ENCODE assay signal across 11 cellular contexts in the genomic region with DNA sequence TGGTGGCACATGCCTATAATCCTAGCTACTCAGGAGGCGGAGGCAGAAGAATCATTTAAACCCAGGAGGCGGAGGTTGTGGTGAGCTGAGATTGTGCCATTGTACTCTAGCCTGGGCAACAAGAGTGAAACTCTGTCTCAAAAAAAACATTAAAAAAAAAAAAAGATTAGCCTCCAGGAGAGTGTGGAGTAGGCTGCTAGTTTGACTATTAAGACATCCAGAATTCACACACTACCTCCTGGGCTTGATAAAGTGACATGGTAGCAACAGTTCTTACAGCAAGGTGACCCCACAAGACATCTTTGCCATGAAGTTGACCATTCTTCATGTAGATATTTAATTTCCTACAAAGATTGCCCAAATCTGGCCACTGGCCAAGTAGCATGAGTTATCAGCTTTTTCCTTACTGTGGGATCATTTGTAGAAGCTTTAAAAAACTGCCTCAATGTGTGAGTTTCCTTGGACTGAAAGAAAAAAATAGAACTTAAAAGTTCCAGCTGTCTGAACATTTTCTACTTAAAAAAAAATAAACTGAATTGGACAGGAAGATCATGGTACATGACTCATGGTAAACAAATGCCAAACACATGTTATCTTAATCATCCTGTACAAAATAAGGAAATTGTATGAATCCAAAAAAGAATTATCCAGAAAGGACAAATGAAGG. TPM values are rescaled to one million over a fixed set of nuclear protein-coding genes. Genes with fewer than 3 reads are reported as not detected.
A peak's percentile ranks its signal among the peaks of the same experiment; 100 is the strongest.
DNase-seq lines count a peak whose midpoint lies in the region; ATAC-seq, FAIRE-seq and TF ChIP-seq lines count a peak whose summit lies in the region.
"Had no signal": no experiment of that assay in that cellular context is flagged by ENCODE, and none has a peak within 500 bp of the region (broad histone marks: within the 10 kb centered on the region; RNA-seq: fewer than 3 reads in every experiment).

No MANE protein-coding gene starts in this region.

- DNase-seq in Right ventricle myocardium inferior (ENCODE audit: missing footprints), result no peak
- no peak for DNase-seq in cardiac septum (ENCODE audit: low spot score)
- no peak for DNase-seq in chondrocyte (ENCODE audit: low spot score)
- DNase-seq in kidney glomerular epithelial cell (lab: John Stamatoyannopoulos, UW), result peak; percentile 21
- no peak for DNase-seq in Ammon's horn (ENCODE audit: low spot score)
- DNase-seq in RCC 7860 (ENCODE audit: low spot score), result no peak
- DNase-seq in NCI-H1105 treated with DMSO at 0.1 percent for 48 hours (lab: John Stamatoyannopoulos, UW), result no peak
- no peak for DNase-seq in C1 segment of cervical spinal cord (lab: John Stamatoyannopoulos, UW)
- DNase-seq: activated CD4-positive, alpha-beta memory T cell treated with anti-CD3 and anti-CD28 coated beads for 36 hours; NCI-H526 had no signal

- H3K27ac Mint-ChIP-seq in chondrocyte (ENCODE audit: unreplicated experiment), result peak overlapping the region; percentile 89
- H3K27ac Mint-ChIP-seq: activated CD4-positive, alpha-beta memory T cell treated with anti-CD3 and anti-CD28 coated beads for 36 hours; natural killer cell treated with Interleukin-12 subunit alpha and Interleukin-12 subunit beta and Interleukin-15 and Interleukin-18, amount 100 ng/mL, for 72 hours had no signal

- peaks cover 38% of the 10 kb centered on the region for H3K4me1 Mint-ChIP-seq in chondrocyte (ENCODE audit: low read depth)

- H3K36me3 Mint-ChIP-seq in chondrocyte (ENCODE audit: low read depth), result no peaks in the 10 kb centered on the region
- H3K36me3 Mint-ChIP-seq: activated CD4-positive, alpha-beta memory T cell treated with anti-CD3 and anti-CD28 coated beads for 36 hours; natural killer cell treated with Interleukin-12 subunit alpha and Interleukin-12 subunit beta and Interleukin-15 and Interleukin-18, amount 100 ng/mL, for 72 hours had no signal

- peaks cover 3% of the 10 kb centered on the region for H3K9me3 Mint-ChIP-seq in chondrocyte (ENCODE audit: low read depth)
- H3K9me3 Mint-ChIP-seq: activated CD4-positive, alpha-beta memory T cell treated with anti-CD3 and anti-CD28 coated beads for 36 hours; natural killer cell treated with Interleukin-12 subunit alpha and Interleukin-12 subunit beta and Interleukin-15 and Interleukin-18, amount 100 ng/mL, for 72 hours had no signal

- peak; percentile 74 for ATAC-seq in Right ventricle myocardium inferior
- ATAC-seq: natural killer cell treated with Interleukin-12 subunit alpha and Interleukin-12 subunit beta and Interleukin-15 and Interleukin-18, amount 100 ng/mL, for 72 hours had no signal

- no peak overlapping the region for H3K4me3 Mint-ChIP-seq in chondrocyte (ENCODE audit: unreplicated experiment)
- H3K4me3 Mint-ChIP-seq: activated CD4-positive, alpha-beta memory T cell treated with anti-CD3 and anti-CD28 coated beads for 36 hours; natural killer cell treated with Interleukin-12 subunit alpha and Interleukin-12 subunit beta and Interleukin-15 and Interleukin-18, amount 100 ng/mL, for 72 hours had no signal

- no peaks in the 10 kb centered on the region for H3K27me3 Mint-ChIP-seq in chondrocyte (ENCODE audit: low read depth)
- H3K27me3 Mint-ChIP-seq: natural killer cell treated with Interleukin-12 subunit alpha and Interleukin-12 subunit beta and Interleukin-15 and Interleukin-18, amount 100 ng/mL, for 72 hours had no signal

- no peak for FAIRE-seq in RCC 7860 (lab: Jason Lieb, UNC)

- intact Hi-C loops in Right ventricle myocardium inferior (cut with DNase I) (no loop called here), cardiac septum (cut with DNase I) (no loop called here)

- TF ChIP-seq CTCF in chondrocyte (IDR thresholded peaks at IDR 0.05), result no peak

RNA-seq across cellular contexts. Expression of gene SPRY1, which starts 35.3 kb away (rescaled TPM):
- 37.0 TPM for total RNA-seq in Right ventricle myocardium inferior
- 50.9 TPM for total RNA-seq in cardiac septum
- 28.4 to 61.4 TPM (median 54.2 TPM) in 3 replicates for total RNA-seq in chondrocyte
